8 cellular contexts compared by ENCODE assay signal in genomic region chr17:2396568-2397246, GRCh38. TPM values are rescaled to one million over a fixed set of nuclear protein-coding genes. Genes with fewer than 3 reads are reported as not detected.
DNase-seq lines count a peak whose midpoint lies in the region; ATAC-seq, FAIRE-seq and TF ChIP-seq lines count a peak whose summit lies in the region.

No MANE protein-coding gene starts in this region.

- peaks cover 44% of the 10 kb centered on the region for H3K4me1 ChIP-seq in HepG2 (ENCODE audit: insufficient read depth, low read length)

- WGBS in HepG2 (ENCODE audit: low lambda C conversion rate) = 0% methylated on average over 4 of the region's 34 CpGs

- DNase-seq in activated CD4-positive, CD25-positive, alpha-beta regulatory T cell treated with anti-CD3 and anti-CD28 coated beads, Interleukin-2, amount 50 U/mL, for 72 hours = peak; percentile 47
- peak; percentile 58 for DNase-seq in NCI-H2107 (lab: John Stamatoyannopoulos, UW)
- DNase-seq in activated CD4-positive, alpha-beta T cell treated with anti-CD3 and anti-CD28 coated beads for 48 hours = peak; percentile 70
- DNase-seq in ecto neural progenitor cell (ENCODE audit: low spot score) = peak; percentile 96
- peak; percentile 95 for DNase-seq in HepG2 (ENCODE audit: low spot score)
- peak; percentile 48 for DNase-seq in stimulated activated CD4-positive, alpha-beta T cell treated with anti-CD3 and anti-CD28 coated beads, Interleukin-4, amount 100 ng/mL, for 1 hour

- CTCF ChIA-PET in HepG2 (lab: Yijun Ruan, JAX; ENCODE audit: low intra/inter-chr PET ratio, low total read pairs) = no interaction called here

- H3K4me3 ChIP-seq in HepG2 (replicated peaks in 1 of 3; ENCODE audit: insufficient read depth in 1 of 3, low read depth in 2 of 3, low read length in 3 of 3) = peak overlapping the region; percentile 68 to 87 (median 81)

- peak overlapping the region; percentile 100 for H3K27ac ChIP-seq in HepG2 (ENCODE audit: extremely low read length, insufficient read depth, low read length)

- no peak for TF ChIP-seq CTCF in HepG2 (CRISPR knock-in tag; IDR thresholded peaks at IDR 0.05)

- in situ Hi-C loops in HepG2 (cut with HindIII; ENCODE audit: extremely low pct_ligation_motif_present, low pct_unique_long_range_greater_than_20kb) = no loop called here

- no peaks in the 10 kb centered on the region; a peak in 1 of 5 replicates for H3K27me3 ChIP-seq in HepG2 (ENCODE audit: control insufficient read depth in 1 of 2, insufficient read depth in 2 of 2, low read length in 2 of 2)

- H2AFZ ChIP-seq in HepG2 (ENCODE audit: low read length) = no peak overlapping the region

- H3K79me2 ChIP-seq in HepG2 (ENCODE audit: insufficient read depth, low read length) = peaks cover 31% of the 10 kb centered on the region

- BruUV-seq in HepG2 (replicated peaks; lab: Mats Ljungman, UMichigan) = no TSS peak

- no peak for TF ChIP-seq RAD21 in HepG2 (CRISPR knock-in tag; IDR thresholded peaks at IDR 0.05)

- peak; percentile 84 for FAIRE-seq in HepG2 (lab: Jason Lieb, UNC)

- ATAC-seq in activated CD4-positive, CD25-positive, alpha-beta regulatory T cell treated with anti-CD3 and anti-CD28 coated beads, Interleukin-2, amount 50 U/mL, for 24 hours = no peak
- ATAC-seq in HepG2 (peak; percentile 63), GM18519 (IDR thresholded peaks at IDR 0.05; ENCODE audit: low FRiP score, unreplicated experiment) (no peak)

- POLR2A ChIA-PET in HepG2 (lab: Yijun Ruan, JAX) = interaction anchor here (0.9 kb wide), 1 partner anchor 60 kb away, joined by 3 read pairs; the partner anchor contains the start of gene TSR1

- no peaks in the 10 kb centered on the region for H3K9me3 ChIP-seq in HepG2 (ENCODE audit: low read length)

- peak overlapping the region; percentile 87 for H3K9ac ChIP-seq in HepG2 (ENCODE audit: insufficient read depth, low read depth, low read length)

- no peak for TF ChIP-seq EP300 in HepG2 (IDR thresholded peaks at IDR 0.05; ENCODE audit: low read depth in 2 of 2, low read length in 2 of 2)
- no peak for TF ChIP-seq EP300 in HepG2 (CRISPR knock-in tag; IDR thresholded peaks at IDR 0.05; ENCODE audit: borderline replicate concordance)

- H4K20me1 ChIP-seq in HepG2 (ENCODE audit: insufficient read depth, low read length) = peaks cover 35% of the 10 kb centered on the region

- no peaks in the 10 kb centered on the region for H3K36me3 ChIP-seq in HepG2 (replicated peaks in 1 of 2; ENCODE audit: control insufficient read depth in 1 of 2, insufficient read depth in 2 of 2, low read length in 2 of 2)

- TF ChIP-seq POLR2A in HepG2 (IDR thresholded peaks at IDR 0.05; ENCODE audit: insufficient read depth in 1 of 2, low read depth in 2 of 2, low read length in 2 of 2) = peak; percentile 28 to 46; a peak in 2 of 4 replicates

- intact Hi-C loops in HepG2 (cut with micrococcal nuclease; ENCODE audit: unreplicated experiment) = no loop called here

- peak overlapping the region; percentile 98 for H3K4me2 ChIP-seq in HepG2 (ENCODE audit: low read depth, low read length)

TF ChIP-seq in HepG2, 621 proteins besides CTCF, POLR2A, EP300 and RAD21 (continues in another document):
- peak; percentile 45; the same call in 1 of the 2 replicates for TF ChIP-seq TARDBP (CRISPR knock-in tag; IDR thresholded peaks at IDR 0.05)
- TF ChIP-seq SP5 (CRISPR knock-in tag; IDR thresholded peaks at IDR 0.05; ENCODE audit: borderline replicate concordance, low read depth) = peak; percentile 67; the same call in 1 of the 2 replicates
- TF ChIP-seq FOSL2 (CRISPR knock-in tag; IDR thresholded peaks at IDR 0.05) = peak; percentile 19; the same call in 1 of the 2 replicates
- TF ChIP-seq BRCA1 (CRISPR knock-in tag; IDR thresholded peaks at IDR 0.05) = no peak
- TF ChIP-seq ZNF343 (CRISPR knock-in tag; IDR thresholded peaks at IDR 0.05) = 0 out of 2 replicates have a peak, but pooled peaks have one; percentile 17
- peak; percentile 75; the same call in 1 of the 2 replicates for TF ChIP-seq SIN3A (IDR thresholded peaks at IDR 0.05; ENCODE audit: borderline replicate concordance, low read depth, low read length)
- 0 out of 2 replicates have a peak, but pooled peaks have one; percentile 52 for TF ChIP-seq SALL2 (CRISPR knock-in tag; IDR thresholded peaks at IDR 0.05)
- TF ChIP-seq MXI1 (IDR thresholded peaks at IDR 0.05; ENCODE audit: borderline replicate concordance, low read depth, low read length) = peak; percentile 79; the same call in 1 of the 3 replicates
- peak; percentile 68 for TF ChIP-seq HNRNPLL (IDR thresholded peaks at IDR 0.05; ENCODE audit: low read depth, low read length, poor library complexity, severe bottlenecking)
- TF ChIP-seq FOXA3 (CRISPR knock-in tag; IDR thresholded peaks at IDR 0.05) = peak; percentile 44; the same call in 1 of the 2 replicates
- peak; percentile 58; the same call in 1 of the 2 replicates for TF ChIP-seq MYC (CRISPR knock-in tag; IDR thresholded peaks at IDR 0.05; ENCODE audit: borderline replicate concordance)
- no peak for TF ChIP-seq ZNF484 (CRISPR knock-in tag; IDR thresholded peaks at IDR 0.05; ENCODE audit: borderline replicate concordance, low read depth)
- no peak for TF ChIP-seq HHEX (CRISPR knock-in tag; IDR thresholded peaks at IDR 0.05)

RNA-seq across cellular contexts. Expression of gene MNT, which starts 4.2 kb away (rescaled TPM):
- total RNA-seq in HepG2 (2016; rRNA removed; fragmentation: Illumina TruSeq; extraction: Trizol) = 2.3 and 3.5 TPM in 2 replicates
- 0.79 and 1.5 TPM in 2 replicates for total RNA-seq in HepG2 (2016; cell fraction: cytosol; rRNA removed; fragmentation: Illumina TruSeq; extraction: Trizol; ENCODE audit: low read depth)
- 2.0 and 2.9 TPM in 2 replicates for total RNA-seq in HepG2 (2016; cell fraction: insoluble cytoplasmic fraction; rRNA removed; fragmentation: Illumina TruSeq; extraction: Trizol)
- 2.3 and 2.4 TPM in 2 replicates for total RNA-seq in HepG2 (2016; cell fraction: membrane; rRNA removed; fragmentation: Illumina TruSeq; extraction: Trizol)
- total RNA-seq in HepG2 (2016; cell fraction: nucleus; rRNA removed; fragmentation: Illumina TruSeq; extraction: Trizol) = 3.0 and 3.9 TPM in 2 replicates
- 1.8 and 2.1 TPM in 2 replicates for polyA plus RNA-seq in HepG2 (2011; rRNA removed)
- polyA plus RNA-seq in HepG2 (2011; cell fraction: cytosol; rRNA removed) = 0.86 and 0.92 TPM in 2 replicates
- 13.6 and 19.3 TPM in 2 replicates for polyA plus RNA-seq in HepG2 (2011; cell fraction: nucleus; rRNA removed)
- polyA plus RNA-seq in HepG2 (2012) = 6.6 and 7.5 TPM in 2 replicates
- 0.35 and 0.63 TPM in 2 replicates for polyA plus RNA-seq in HepG2 (2016; cell fraction: cytosol; fragmentation: Illumina TruSeq; extraction: Trizol; ENCODE audit: low read depth)
- polyA plus RNA-seq in HepG2 (2016; cell fraction: insoluble cytoplasmic fraction; fragmentation: Illumina TruSeq; extraction: Trizol; ENCODE audit: low read depth) = 3.1 and 5.6 TPM in 2 replicates
- 1.4 and 1.6 TPM in 2 replicates for polyA plus RNA-seq in HepG2 (2016; cell fraction: membrane; fragmentation: Illumina TruSeq; extraction: Trizol; ENCODE audit: low read depth)
- polyA plus RNA-seq in HepG2 (2016; cell fraction: nucleus; fragmentation: Illumina TruSeq; extraction: Trizol; ENCODE audit: insufficient read depth, low read depth) = 14.3 and 17.8 TPM in 2 replicates
- 4.3 and 8.2 TPM in 2 replicates for polyA minus RNA-seq in HepG2 (2011; rRNA and poly(A)+ RNA removed; ENCODE audit: low replicate concordance)
- 3.1 and 3.8 TPM in 2 replicates for polyA minus RNA-seq in HepG2 (2011; cell fraction: cytosol; rRNA and poly(A)+ RNA removed)
- polyA minus RNA-seq in HepG2 (2011; cell fraction: nucleus; rRNA and poly(A)+ RNA removed) = 8.1 and 8.8 TPM in 2 replicates

RNA-seq across cellular contexts. Expression of gene SGSM2, which starts 59.4 kb away (rescaled TPM):
- total RNA-seq in HepG2 (2016; rRNA removed; fragmentation: Illumina TruSeq; extraction: Trizol) = 11.3 and 30.4 TPM in 2 replicates
- total RNA-seq in HepG2 (2016; cell fraction: cytosol; rRNA removed; fragmentation: Illumina TruSeq; extraction: Trizol; ENCODE audit: low read depth) = 7.6 and 9.3 TPM in 2 replicates
- total RNA-seq in HepG2 (2016; cell fraction: insoluble cytoplasmic fraction; rRNA removed; fragmentation: Illumina TruSeq; extraction: Trizol) = 9.9 and 30.6 TPM in 2 replicates
- 11.2 and 13.2 TPM in 2 replicates for total RNA-seq in HepG2 (2016; cell fraction: membrane; rRNA removed; fragmentation: Illumina TruSeq; extraction: Trizol)
- total RNA-seq in HepG2 (2016; cell fraction: nucleus; rRNA removed; fragmentation: Illumina TruSeq; extraction: Trizol) = 35.7 and 46.1 TPM in 2 replicates
- polyA plus RNA-seq in HepG2 (2011; rRNA removed) = 51.3 and 65.4 TPM in 2 replicates
- 21.2 and 36.3 TPM in 2 replicates for polyA plus RNA-seq in HepG2 (2011; cell fraction: cytosol; rRNA removed)
- 464 and 562 TPM in 2 replicates for polyA plus RNA-seq in HepG2 (2011; cell fraction: nucleus; rRNA removed)
- 23.3 and 40.7 TPM in 2 replicates for polyA plus RNA-seq in HepG2 (2012)
- 3.8 and 4.0 TPM in 2 replicates for polyA plus RNA-seq in HepG2 (2016; cell fraction: cytosol; fragmentation: Illumina TruSeq; extraction: Trizol; ENCODE audit: low read depth)
- polyA plus RNA-seq in HepG2 (2016; cell fraction: insoluble cytoplasmic fraction; fragmentation: Illumina TruSeq; extraction: Trizol; ENCODE audit: low read depth) = 14.4 and 16.9 TPM in 2 replicates
- polyA plus RNA-seq in HepG2 (2016; cell fraction: membrane; fragmentation: Illumina TruSeq; extraction: Trizol; ENCODE audit: low read depth) = 7.9 and 8.8 TPM in 2 replicates
- polyA plus RNA-seq in HepG2 (2016; cell fraction: nucleus; fragmentation: Illumina TruSeq; extraction: Trizol; ENCODE audit: insufficient read depth, low read depth) = 128 and 136 TPM in 2 replicates
- polyA minus RNA-seq in HepG2 (2011; rRNA and poly(A)+ RNA removed; ENCODE audit: low replicate concordance) = 30.6 and 64.0 TPM in 2 replicates
- polyA minus RNA-seq in HepG2 (2011; cell fraction: cytosol; rRNA and poly(A)+ RNA removed) = 15.6 and 19.8 TPM in 2 replicates
- polyA minus RNA-seq in HepG2 (2011; cell fraction: nucleus; rRNA and poly(A)+ RNA removed) = 41.3 and 46.7 TPM in 2 replicates
